Comparison of ENCODE assay signal across 8 cellular contexts in the genomic region with DNA sequence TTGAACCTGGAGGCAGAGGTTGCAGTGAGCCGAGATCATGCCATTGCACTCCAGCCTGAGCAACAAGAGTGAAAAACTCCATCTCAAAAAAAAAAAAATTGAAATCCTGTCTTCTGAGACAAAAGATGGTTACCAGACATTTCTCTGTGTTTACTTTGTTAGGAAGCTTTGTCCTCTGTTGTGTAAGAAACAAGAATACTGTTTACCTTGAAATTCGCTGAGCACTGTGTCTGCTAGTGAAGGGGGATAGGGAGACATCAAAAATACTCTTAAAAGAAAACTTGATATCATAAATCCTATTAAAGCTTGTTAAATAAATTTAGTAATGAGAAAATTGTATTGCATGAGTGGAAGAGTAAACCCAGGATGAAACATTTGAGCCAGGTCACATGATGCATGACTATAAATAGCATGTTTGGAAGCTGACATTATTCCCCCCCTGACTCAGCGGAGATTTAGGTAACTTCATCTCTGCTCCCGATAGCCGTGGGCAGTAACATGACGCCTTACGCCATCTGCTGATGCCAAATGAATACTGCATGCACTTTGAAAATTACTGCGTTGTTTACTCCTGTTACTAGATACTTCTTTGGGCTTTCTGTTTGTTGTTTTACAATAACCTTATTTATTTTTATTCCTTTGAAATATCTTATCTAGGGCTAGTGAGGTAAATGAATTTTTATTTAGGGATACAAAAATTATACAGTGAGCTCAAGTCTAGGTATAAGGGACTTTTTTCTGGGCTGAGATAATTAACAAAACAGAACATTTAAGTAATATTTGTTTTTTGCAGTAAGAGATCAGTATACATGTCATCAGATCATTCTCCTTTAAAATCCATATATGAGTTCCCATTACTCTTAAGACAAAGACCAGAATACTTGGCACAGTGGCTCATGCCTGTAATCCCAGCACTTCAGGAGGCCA.
DNase-seq lines count a peak whose midpoint lies in the region; FAIRE-seq and TF ChIP-seq lines count a peak whose summit lies in the region.

No MANE protein-coding gene starts in this region.

- H3K36me3 ChIP-seq in neural cell (ENCODE audit: insufficient read depth, low read length) (no peaks in the 10 kb centered on the region), thyroid gland (no peaks in the 10 kb centered on the region)

- TF ChIP-seq POLR2A in thyroid gland (IDR thresholded peaks at IDR 0.05): no peak

- no peak for TF ChIP-seq EP300 in neural cell (conservative IDR thresholded peaks at IDR 0.05; ENCODE audit: poor library complexity, severe bottlenecking)

- 20 to 23% methylated on average over 8 of the region's 8 CpGs for WGBS in thyroid gland, 2 donors

- no peaks in the 10 kb centered on the region for H3K9me2 ChIP-seq in neural cell (ENCODE audit: insufficient read depth, low read length)

- no peaks in the 10 kb centered on the region for H3K27me3 ChIP-seq in neural cell (ENCODE audit: insufficient read depth, low read depth, low read length)
- H3K27me3 ChIP-seq in thyroid gland: no peaks in the 10 kb centered on the region

- H3K4me2 ChIP-seq in neural cell (ENCODE audit: low read length): no peak overlapping the region

- H2AFZ ChIP-seq in neural cell (ENCODE audit: low read depth, low read length): no peak overlapping the region

- no peaks in the 10 kb centered on the region for H3K79me2 ChIP-seq in neural cell (replicated peaks; ENCODE audit: insufficient read depth, low read length)

- peaks cover 19 to 28% of the 10 kb centered on the region in 2 donors for H3K4me1 ChIP-seq in thyroid gland

- H3F3A ChIP-seq in neural cell (ENCODE audit: insufficient read depth, low read length, poor library complexity, severe bottlenecking): no peaks in the 10 kb centered on the region

- no peaks in the 10 kb centered on the region for H4K20me1 ChIP-seq in neural cell (ENCODE audit: insufficient read depth)

- no peak overlapping the region for H3K9ac ChIP-seq in neural cell (ENCODE audit: low read length)

- intact Hi-C loops in thyroid gland (cut with DNase I): loop anchor here (5.0 to 10.0 kb wide), 3 partner anchors 136 to 408 kb away; partner anchors contain the start of gene MAP3K20

- DNase-seq in 8988T (peak; percentile 27), HTR-8/SVneo (ENCODE audit: insufficient read length, low spot score) (peak; percentile 85), NOMO-1 (lab: John Stamatoyannopoulos, UW; ENCODE audit: unreplicated experiment in 2 of 2) (peak; percentile 44 to 49), activated T-cell treated with anti-CD3 and anti-CD28 coated beads for 48 hours (ENCODE audit: low read depth) (peak; percentile 19), fibroblast of gingiva (ENCODE audit: low read depth) (peak; percentile 94), thyroid gland (peak; percentile 69 to 71)

- H3K27ac ChIP-seq in neural cell (ENCODE audit: low read length) (no peak overlapping the region), thyroid gland (peak overlapping the region in 2 of 3 donors; percentile 25 to 29)

- H3K9me3 ChIP-seq in neural cell (ENCODE audit: low read length) (no peaks in the 10 kb centered on the region), thyroid gland (no peaks in the 10 kb centered on the region)

- FAIRE-seq in HTR-8/SVneo (lab: Jason Lieb, UNC): peak; percentile 76

- H3K4me3 ChIP-seq in neural cell (ENCODE audit: low read length): no peak overlapping the region
- no peak overlapping the region for H3K4me3 ChIP-seq in thyroid gland (replicated peaks in 1 of 3)

- TF ChIP-seq RAD21 in neural cell (conservative IDR thresholded peaks at IDR 0.05): peak; percentile 85

- TF ChIP-seq CTCF in GM12874 (IDR thresholded peaks at IDR 0.05; ENCODE audit: insufficient read depth, low read depth, low read length) (peak; percentile 67), neural cell (IDR thresholded peaks at IDR 0.05; ENCODE audit: poor library complexity, severe bottlenecking) (peak; percentile 89), thyroid gland (IDR thresholded peaks at IDR 0.05) (peak; percentile 55 to 98 (median 90))

TF ChIP-seq in neural cell, 6 proteins besides CTCF, POLR2A, EP300 and RAD21:
- TF ChIP-seq SMC3 (conservative IDR thresholded peaks at IDR 0.05; ENCODE audit: poor library complexity): peak; percentile 96
- TF ChIP-seq, protein P1, sequence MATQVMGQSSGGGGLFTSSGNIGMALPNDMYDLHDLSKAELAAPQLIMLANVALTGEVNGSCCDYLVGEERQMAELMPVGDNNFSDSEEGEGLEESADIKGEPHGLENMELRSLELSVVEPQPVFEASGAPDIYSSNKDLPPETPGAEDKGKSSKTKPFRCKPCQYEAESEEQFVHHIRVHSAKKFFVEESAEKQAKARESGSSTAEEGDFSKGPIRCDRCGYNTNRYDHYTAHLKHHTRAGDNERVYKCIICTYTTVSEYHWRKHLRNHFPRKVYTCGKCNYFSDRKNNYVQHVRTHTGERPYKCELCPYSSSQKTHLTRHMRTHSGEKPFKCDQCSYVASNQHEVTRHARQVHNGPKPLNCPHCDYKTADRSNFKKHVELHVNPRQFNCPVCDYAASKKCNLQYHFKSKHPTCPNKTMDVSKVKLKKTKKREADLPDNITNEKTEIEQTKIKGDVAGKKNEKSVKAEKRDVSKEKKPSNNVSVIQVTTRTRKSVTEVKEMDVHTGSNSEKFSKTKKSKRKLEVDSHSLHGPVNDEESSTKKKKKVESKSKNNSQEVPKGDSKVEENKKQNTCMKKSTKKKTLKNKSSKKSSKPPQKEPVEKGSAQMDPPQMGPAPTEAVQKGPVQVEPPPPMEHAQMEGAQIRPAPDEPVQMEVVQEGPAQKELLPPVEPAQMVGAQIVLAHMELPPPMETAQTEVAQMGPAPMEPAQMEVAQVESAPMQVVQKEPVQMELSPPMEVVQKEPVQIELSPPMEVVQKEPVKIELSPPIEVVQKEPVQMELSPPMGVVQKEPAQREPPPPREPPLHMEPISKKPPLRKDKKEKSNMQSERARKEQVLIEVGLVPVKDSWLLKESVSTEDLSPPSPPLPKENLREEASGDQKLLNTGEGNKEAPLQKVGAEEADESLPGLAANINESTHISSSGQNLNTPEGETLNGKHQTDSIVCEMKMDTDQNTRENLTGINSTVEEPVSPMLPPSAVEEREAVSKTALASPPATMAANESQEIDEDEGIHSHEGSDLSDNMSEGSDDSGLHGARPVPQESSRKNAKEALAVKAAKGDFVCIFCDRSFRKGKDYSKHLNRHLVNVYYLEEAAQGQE (IDR thresholded peaks at IDR 0.05; ENCODE audit: borderline replicate concordance): no peak

Comparison
In these comparisons a context has a peak if more than half of its experiments do, and no peak if none do; other contexts are left out.
1. DNase-seq: peak in every context shown above with its lines; median percentile 94 in fibroblast of gingiva; 85 in HTR-8/SVneo; 70 in thyroid gland; 46 in NOMO-1; 27 in 8988T; 19 in activated T-cell treated with anti-CD3 and anti-CD28 coated beads for 48 hours.